8 cellular contexts compared by ENCODE assay signal in the genomic region with DNA sequence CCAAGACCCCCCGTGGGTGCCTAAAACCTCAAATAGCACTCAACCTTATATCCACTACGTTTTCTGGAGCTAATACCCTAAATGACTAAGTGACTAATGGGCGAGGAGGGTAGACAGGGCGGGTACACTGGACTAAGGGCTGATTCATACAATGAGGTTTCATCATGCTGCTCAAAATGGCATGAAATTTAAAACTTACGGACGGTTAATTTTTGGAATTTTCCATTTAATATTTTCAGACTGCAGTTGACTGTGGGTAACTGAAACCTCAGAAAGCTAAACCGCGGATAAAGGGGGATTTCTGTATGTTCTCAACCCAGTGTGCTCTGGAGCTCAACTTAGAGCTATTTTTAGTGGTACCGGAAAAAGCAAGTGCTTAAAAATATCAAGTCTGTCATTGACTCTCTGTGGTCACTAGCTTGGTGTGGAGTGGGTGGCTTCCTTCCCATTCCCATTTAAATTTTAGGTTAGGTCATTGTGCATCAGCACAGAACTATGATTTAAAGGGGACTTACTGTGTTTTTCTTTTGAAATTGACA.
A peak's percentile ranks its signal among the peaks of the same experiment; 100 is the strongest.
DNase-seq lines count a peak whose midpoint lies in the region; ATAC-seq, FAIRE-seq and TF ChIP-seq lines count a peak whose summit lies in the region.

No MANE protein-coding gene starts in this region.

- TF ChIP-seq POLR2A in A549 (IDR thresholded peaks at IDR 0.05; ENCODE audit: low read length), result no peak
- no peak for TF ChIP-seq POLR2A in K562 (conservative IDR thresholded peaks at IDR 0.05)

- peak overlapping the region; percentile 9 for H3K4me3 ChIP-seq in A549
- H3K4me3 ChIP-seq in K562, result no peak overlapping the region
- H3K4me3 ChIP-seq in WERI-Rb-1 (ENCODE audit: low read depth, low read length), result no peak overlapping the region

- peak in 1 of 2 experiments; percentile 69; a peak in 2 of 5 replicates for TF ChIP-seq EP300 in A549 (IDR thresholded peaks at IDR 0.05)
- no peak for TF ChIP-seq EP300 in K562 (IDR thresholded peaks at IDR 0.05; ENCODE audit: low read length)

- no peak overlapping the region for H3K9ac ChIP-seq in K562 (ENCODE audit: insufficient read depth in 1 of 2, low read depth in 2 of 2, low read length in 2 of 2)

- H3K27me3 ChIP-seq in K562 (ENCODE audit: control insufficient read depth in 2 of 2, insufficient read depth in 2 of 2, low read length in 2 of 2), result no peaks in the 10 kb centered on the region
- no peaks in the 10 kb centered on the region for H3K27me3 ChIP-seq in WERI-Rb-1 (ENCODE audit: insufficient read depth, low read depth, severe bottlenecking)

- no peak for TF ChIP-seq CTCF in A549 (IDR thresholded peaks at IDR 0.05)
- TF ChIP-seq CTCF in K562 (IDR thresholded peaks at IDR 0.05 in 2 of 3, conservative IDR thresholded peaks at IDR 0.05 in 1 of 3; ENCODE audit: insufficient read depth in 2 of 3, low read depth in 1 of 3, low read length in 3 of 3), result no peak
- TF ChIP-seq CTCF in WERI-Rb-1 (IDR thresholded peaks at IDR 0.05; ENCODE audit: low read depth, low read length), result no peak
- TF ChIP-seq CTCF in GM10248 (IDR thresholded peaks at IDR 0.05; ENCODE audit: control extremely low read depth, extremely low read depth, low read depth, missing control alignments), result no peak

- peak overlapping the region; percentile 87 to 91 for H3K27ac ChIP-seq in A549
- no peak overlapping the region for H3K27ac ChIP-seq in K562 (ENCODE audit: extremely low read depth, low read depth, low read length)
- H3K27ac ChIP-seq in WERI-Rb-1, result no peak overlapping the region

- POLR2A ChIA-PET in A549 (lab: Yijun Ruan, JAX) (interaction anchor here (0.8 to 1.0 kb wide), 3 partner anchors 73 to 241 kb away, joined by 3 to 4 read pairs (median 3); partner anchors contain the start of gene LRRC28), K562 (lab: Yijun Ruan, JAX) (interaction anchor here (0.5 to 1.1 kb wide), 2 partner anchors 9 to 15 kb away, joined by 3 read pairs; no protein-coding TSS in a partner anchor), GM10248 (lab: Yijun Ruan, JAX) (no interaction called here)
- POLR2A ChIA-PET in activated CD4-positive, alpha-beta T cell treated with anti-CD3 and anti-CD28 coated beads, Interleukin-2, amount 10 ng/mL, durations not matched to agents 7 days and 5 days (lab: Charles Lee), result no interaction called here

- ATAC-seq in A549 (peak; percentile 93 to 96), GM19023 (IDR thresholded peaks at IDR 0.05; ENCODE audit: unreplicated experiment) (peak; percentile 65), HG03432 (IDR thresholded peaks at IDR 0.05; ENCODE audit: unreplicated experiment) (peak; percentile 85), K562 (no peak)

- FAIRE-seq in A549 (lab: Jason Lieb, UNC), result peak; percentile 98
- no peak for FAIRE-seq in K562 (lab: Jason Lieb, UNC)

- H3K36me3 Mint-ChIP-seq in activated CD4-positive, alpha-beta T cell treated with anti-CD3 and anti-CD28 coated beads, Interleukin-2, amount 10 ng/mL, durations not matched to agents 7 days and 5 days (ENCODE audit: low read depth), result no peaks in the 10 kb centered on the region

- H3K4me3 Mint-ChIP-seq in activated CD4-positive, alpha-beta T cell treated with anti-CD3 and anti-CD28 coated beads, Interleukin-2, amount 10 ng/mL, durations not matched to agents 7 days and 5 days, result no peak overlapping the region

- in situ Hi-C loops in K562 (cut with MboI), result no loop called here

- H2AFZ ChIP-seq in K562 (ENCODE audit: low read depth, low read length), result no peak overlapping the region

- H3K9me1 ChIP-seq in K562 (ENCODE audit: control insufficient read depth, insufficient read depth, low read length), result no peaks in the 10 kb centered on the region

- no TSS peak for BruUV-seq in K562 (replicated peaks; lab: Mats Ljungman, UMichigan)

- peak in 1 of 2 experiments; percentile 31; a peak in 2 of 5 replicates for TF ChIP-seq RAD21 in A549 (conservative IDR thresholded peaks at IDR 0.05 in 1 of 2, IDR thresholded peaks at IDR 0.05 in 1 of 2)
- TF ChIP-seq RAD21 in K562 (CRISPR knock-in tag; conservative IDR thresholded peaks at IDR 0.05 in 1 of 2, IDR thresholded peaks at IDR 0.05 in 1 of 2), result no peak

- intact Hi-C loops in K562 (cut with micrococcal nuclease), result no loop called here

- H3K4me1 ChIP-seq in A549, result peaks cover 79% of the 10 kb centered on the region
- H3K4me1 ChIP-seq in K562 (replicated peaks in 1 of 2; ENCODE audit: control insufficient read depth in 2 of 2, insufficient read depth in 2 of 2, low read length in 2 of 2), result no peaks in the 10 kb centered on the region

- no peaks in the 10 kb centered on the region for H3K4me1 Mint-ChIP-seq in activated CD4-positive, alpha-beta T cell treated with anti-CD3 and anti-CD28 coated beads, Interleukin-2, amount 10 ng/mL, durations not matched to agents 7 days and 5 days

- H3K36me3 ChIP-seq in K562 (ENCODE audit: control insufficient read depth, insufficient read depth, low read length) (no peaks in the 10 kb centered on the region), WERI-Rb-1 (no peaks in the 10 kb centered on the region)

- no peak overlapping the region for H3K27ac Mint-ChIP-seq in activated CD4-positive, alpha-beta T cell treated with anti-CD3 and anti-CD28 coated beads, Interleukin-2, amount 10 ng/mL, durations not matched to agents 7 days and 5 days

- H4K20me1 ChIP-seq in K562 (replicated peaks; ENCODE audit: control insufficient read depth, insufficient read depth, low read length), result no peaks in the 10 kb centered on the region

- H3K79me2 ChIP-seq in K562 (ENCODE audit: control insufficient read depth, insufficient read depth, low read length), result no peaks in the 10 kb centered on the region

- WGBS in A549 (ENCODE audit: missing lambda C conversion rate), result 1% methylated on average over 9 of the region's 9 CpGs
- WGBS in K562 (ENCODE audit: insufficient coverage, low coverage, missing lambda C conversion rate), result 17% methylated on average over 9 of the region's 9 CpGs

- peaks cover 9% of the 10 kb centered on the region for H3K9me3 ChIP-seq in A549
- H3K9me3 ChIP-seq in K562 (replicated peaks; ENCODE audit: control insufficient read depth, insufficient read depth, low read depth, low read length), result no peaks in the 10 kb centered on the region
- no peaks in the 10 kb centered on the region for H3K9me3 ChIP-seq in WERI-Rb-1 (ENCODE audit: severe bottlenecking)

- no peaks in the 10 kb centered on the region for H3K9me3 Mint-ChIP-seq in activated CD4-positive, alpha-beta T cell treated with anti-CD3 and anti-CD28 coated beads, Interleukin-2, amount 10 ng/mL, durations not matched to agents 7 days and 5 days

- no peaks in the 10 kb centered on the region for H3K27me3 Mint-ChIP-seq in activated CD4-positive, alpha-beta T cell treated with anti-CD3 and anti-CD28 coated beads, Interleukin-2, amount 10 ng/mL, durations not matched to agents 7 days and 5 days

- DNase-seq in A549 (ENCODE audit: low read depth in 1 of 2, low spot score in 1 of 2), result peak; percentile 51 to 92
- no peak for DNase-seq in K562 (ENCODE audit: extremely low read depth in 1 of 4, low spot score in 3 of 4)
- DNase-seq in renal cortical epithelial cell (ENCODE audit: low read depth), result peak; percentile 97
- DNase-seq in activated CD4-positive, alpha-beta T cell treated with anti-CD3 and anti-CD28 coated beads, Interleukin-2, amount 10 ng/mL, durations not matched to agents 7 days and 5 days, result no peak
- DNase-seq in WERI-Rb-1, result no peak
- DNase-seq in GM10248 (ENCODE audit: extremely low spot score), result no peak

- peak overlapping the region; percentile 59 for H3K4me2 ChIP-seq in A549
- no peak overlapping the region for H3K4me2 ChIP-seq in K562 (ENCODE audit: insufficient read depth, low read length)

- CTCF ChIA-PET in A549 (lab: Yijun Ruan, JAX) (interaction anchor here (1.2 to 2.4 kb wide), 2 partner anchors 10 to 380 kb away, joined by 4 to 15 read pairs; no protein-coding TSS in a partner anchor), K562 (lab: Yijun Ruan, JAX; ENCODE audit: low intra/inter-chr PET ratio) (no interaction called here), GM10248 (lab: Yijun Ruan, JAX) (interaction anchor here (1.2 to 1.6 kb wide), 4 partner anchors 16 to 380 kb away, joined by 3 to 6 read pairs (median 4); no protein-coding TSS in a partner anchor)
- CTCF ChIA-PET in activated CD4-positive, alpha-beta T cell treated with anti-CD3 and anti-CD28 coated beads, Interleukin-2, amount 10 ng/mL, durations not matched to agents 7 days and 5 days (lab: Charles Lee), result interaction anchor here (0.6 to 1.2 kb wide), 2 partner anchors 12 to 252 kb away, joined by 3 read pairs; no protein-coding TSS in a partner anchor

TF ChIP-seq in A549, 52 proteins besides CTCF, POLR2A, EP300 and RAD21 (continues in another document):
- TF ChIP-seq CEBPB (IDR thresholded peaks at IDR 0.05) (peak; percentile 0 to 87; a peak in 2 of 4 replicates), FOSL2 (IDR thresholded peaks at IDR 0.05) (peak; percentile 90), FOSL2 (CRISPR knock-in tag; IDR thresholded peaks at IDR 0.05) (peak; percentile 96), USF2 (IDR thresholded peaks at IDR 0.05) (no peak), GATA3 (IDR thresholded peaks at IDR 0.05; ENCODE audit: borderline replicate concordance) (peak; percentile 74; the same call in 1 of the 2 replicates), JUN (IDR thresholded peaks at IDR 0.05) (peak; percentile 20 to 81; a peak in 4 of 5 replicates)

TF ChIP-seq in K562, 482 proteins besides CTCF, POLR2A, EP300 and RAD21:
- TF ChIP-seq TGIF2 (CRISPR knock-in tag; IDR thresholded peaks at IDR 0.05) (no peak), CEBPG (CRISPR knock-in tag; IDR thresholded peaks at IDR 0.05) (no peak), CEBPG (tag; conservative IDR thresholded peaks at IDR 0.05 in 1 of 2, IDR thresholded peaks at IDR 0.05 in 1 of 2) (peak in 1 of 2 experiments; percentile 48; a peak in 1 of 4 replicates), FOXK1 (CRISPR knock-in tag; IDR thresholded peaks at IDR 0.05; ENCODE audit: borderline replicate concordance) (no peak)
- TF ChIP-seq, protein P1, sequence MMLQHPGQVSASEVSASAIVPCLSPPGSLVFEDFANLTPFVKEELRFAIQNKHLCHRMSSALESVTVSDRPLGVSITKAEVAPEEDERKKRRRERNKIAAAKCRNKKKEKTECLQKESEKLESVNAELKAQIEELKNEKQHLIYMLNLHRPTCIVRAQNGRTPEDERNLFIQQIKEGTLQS (IDR thresholded peaks at IDR 0.05), result peak; percentile 26; the same call in 1 of the 2 replicates
- TF ChIP-seq, protein P1 (CRISPR knock-in tag; conservative IDR thresholded peaks at IDR 0.05), result no peak

Comparison
In these comparisons a context has a peak if more than half of its experiments do, and no peak if none do; other contexts are left out.
1. DNase-seq: peak in A549 (2 of 2) and renal cortical epithelial cell (single experiment); none in K562 (0 of 4), activated CD4-positive, alpha-beta T cell treated with anti-CD3 and anti-CD28 coated beads, Interleukin-2, amount 10 ng/mL, durations not matched to agents 7 days and 5 days (single experiment), WERI-Rb-1 (single experiment) and GM10248 (single experiment).
2. H3K27ac ChIP-seq: peak in A549 (2 of 2); none in K562 (single experiment) and WERI-Rb-1 (single experiment).
3. POLR2A ChIA-PET loops: an anchor here in A549 (0.8 to 1.0 kb wide) and K562 (0.5 to 1.1 kb wide); none called in activated CD4-positive, alpha-beta T cell treated with anti-CD3 and anti-CD28 coated beads, Interleukin-2, amount 10 ng/mL, durations not matched to agents 7 days and 5 days and GM10248.
4. Of the 35 proteins assayed by ChIP-seq in both K562 and A549: peak only in K562: none; only in A549: CEBPB, JUN, JUNB, MAX and SMC3; in both: none; in neither: 28; mixed calls (peak in some experiments, not most) for 2.